ENCODE assay signal across 24 cellular contexts in the genomic region with DNA sequence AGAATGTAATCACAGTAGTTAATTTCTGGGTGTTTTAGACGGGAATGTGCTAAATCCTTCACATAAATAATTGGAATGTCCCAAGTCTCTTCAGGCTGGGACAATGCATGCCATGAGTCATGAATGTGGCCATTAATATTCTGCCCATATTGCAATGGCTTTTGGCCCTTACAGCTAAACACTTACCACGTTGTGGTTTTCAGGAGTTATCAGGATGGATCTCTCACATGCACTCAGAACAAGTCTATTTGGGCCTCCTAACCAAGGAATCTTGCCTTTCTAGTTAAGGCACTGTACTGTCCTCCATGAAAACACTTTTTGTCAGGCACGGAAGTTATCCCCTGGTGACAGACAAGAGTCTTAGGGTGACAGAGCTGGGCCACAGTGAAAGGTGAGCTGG. TPM values are rescaled to one million over a fixed set of nuclear protein-coding genes. Genes with fewer than 3 reads are reported as not detected.
DNase-seq lines count a peak whose midpoint lies in the region; ATAC-seq and TF ChIP-seq lines count a peak whose summit lies in the region.
"Had no signal": no experiment of that assay in that cellular context is flagged by ENCODE, and none has a peak within 500 bp of the region (broad histone marks: within the 10 kb centered on the region; RNA-seq: fewer than 3 reads in every experiment).

No MANE protein-coding gene starts in this region.

- H3K4me3 ChIP-seq in GM23248 (no peak overlapping the region), fibroblast of lung (replicated peaks in 1 of 4; ENCODE audit: control extremely low read depth in 1 of 4, insufficient read depth in 1 of 4, low read depth in 3 of 4, low read length in 4 of 4) (no peak overlapping the region), retinal pigment epithelial cell (ENCODE audit: low read length) (no peak overlapping the region)
- H3K4me3 ChIP-seq: Peyer's patch, right lobe of liver, thoracic aorta had no signal

- no peaks in the 10 kb centered on the region for H3K36me3 Mint-ChIP-seq in activated CD4-positive, alpha-beta T cell treated with anti-CD3 and anti-CD28 coated beads, Interleukin-2, amount 10 ng/mL, durations not matched to agents 24 days and 14 days (ENCODE audit: low read depth)

- no peak overlapping the region for H3K27ac ChIP-seq in GM23248
- no peak overlapping the region for H3K27ac ChIP-seq in fibroblast of lung (ENCODE audit: insufficient read depth, low read length)
- H3K27ac ChIP-seq: Peyer's patch, right lobe of liver, thoracic aorta, WERI-Rb-1 had no signal

- H3K4me1 ChIP-seq in GM23248 (ENCODE audit: insufficient read depth) (no peaks in the 10 kb centered on the region), fibroblast of lung (ENCODE audit: control insufficient read depth, extremely low read depth, insufficient read depth, low read length) (no peaks in the 10 kb centered on the region)
- H3K4me1 ChIP-seq: Peyer's patch, right lobe of liver had no signal

- peaks cover 7% of the 10 kb centered on the region for H3K9me3 Mint-ChIP-seq in activated CD4-positive, alpha-beta T cell treated with anti-CD3 and anti-CD28 coated beads, Interleukin-2, amount 10 ng/mL, durations not matched to agents 24 days and 14 days

- H3K4me2 ChIP-seq in GM23248 (ENCODE audit: unreplicated experiment) (no peak overlapping the region), fibroblast of lung (ENCODE audit: extremely low read depth, insufficient read depth, low read length) (no peak overlapping the region)

- H4K20me1 ChIP-seq in GM23248 (ENCODE audit: insufficient read depth) (no peaks in the 10 kb centered on the region), fibroblast of lung (ENCODE audit: control insufficient read depth, extremely low read depth, insufficient read depth, low read length) (no peaks in the 10 kb centered on the region)

- H3K9me3 ChIP-seq in GM23248 (ENCODE audit: low read depth) = no peaks in the 10 kb centered on the region
- H3K9me3 ChIP-seq in fibroblast of lung (ENCODE audit: control insufficient read depth, insufficient read depth, low read depth, low read length) = no peaks in the 10 kb centered on the region
- H3K9me3 ChIP-seq: Peyer's patch, right lobe of liver, thoracic aorta had no signal

- no peaks in the 10 kb centered on the region for H3K9me2 ChIP-seq in GM23248 (ENCODE audit: insufficient read depth)

- H3K9ac ChIP-seq in GM23248 (no peak overlapping the region), fibroblast of lung (ENCODE audit: insufficient read depth, low read length) (no peak overlapping the region)

- no peaks in the 10 kb centered on the region for H3K4me1 Mint-ChIP-seq in activated CD4-positive, alpha-beta T cell treated with anti-CD3 and anti-CD28 coated beads, Interleukin-2, amount 10 ng/mL, durations not matched to agents 24 days and 14 days
- H3K4me1 Mint-ChIP-seq: activated naive CD8-positive, alpha-beta T cell treated with anti-CD3 and anti-CD28 coated beads, Interleukin-2, amount 10 ng/mL, durations not matched to agents 7 days and 5 days; memory B cell; T-cell had no signal

- WGBS in GM23248 (ENCODE audit: low coverage in 1 of 2, low lambda C conversion rate in 2 of 2, missing lambda C conversion rate in 2 of 2), 2 experiments = 39 to 41% methylated on average over 3 of the region's 3 CpGs

- no peak overlapping the region for H3K4me3 Mint-ChIP-seq in activated CD4-positive, alpha-beta T cell treated with anti-CD3 and anti-CD28 coated beads, Interleukin-2, amount 10 ng/mL, durations not matched to agents 24 days and 14 days
- H3K4me3 Mint-ChIP-seq: activated CD8-positive, alpha-beta T cell treated with anti-CD3 and anti-CD28 coated beads, Interleukin-2, amount 10 ng/mL, durations not matched to agents 7 days and 5 days; activated naive CD8-positive, alpha-beta T cell treated with anti-CD3 and anti-CD28 coated beads, Interleukin-2, amount 10 ng/mL, durations not matched to agents 7 days and 5 days; activated T-cell treated with anti-CD3 and anti-CD28 coated beads, Interleukin-2, amount 50 U/mL, for 72 hours; memory B cell; T-cell had no signal

- no peak overlapping the region for H2AFZ ChIP-seq in GM23248
- H2AFZ ChIP-seq in fibroblast of lung (ENCODE audit: low read length) = no peak overlapping the region

- H3K79me2 ChIP-seq in GM23248 (ENCODE audit: insufficient read depth) = no peaks in the 10 kb centered on the region
- no peaks in the 10 kb centered on the region for H3K79me2 ChIP-seq in fibroblast of lung (ENCODE audit: control insufficient read depth, insufficient read depth, low read length)

- in situ Hi-C loops in GM23248 (cut with MboI) = no loop called here

- peaks cover under 1% of the 10 kb centered on the region for H3K27me3 Mint-ChIP-seq in activated CD4-positive, alpha-beta T cell treated with anti-CD3 and anti-CD28 coated beads, Interleukin-2, amount 10 ng/mL, durations not matched to agents 24 days and 14 days
- H3K27me3 Mint-ChIP-seq: activated naive CD8-positive, alpha-beta T cell treated with anti-CD3 and anti-CD28 coated beads, Interleukin-2, amount 10 ng/mL, durations not matched to agents 7 days and 5 days; memory B cell had no signal

- ATAC-seq in GM18517 (IDR thresholded peaks at IDR 0.05; ENCODE audit: unreplicated experiment) = no peak
- no peak for ATAC-seq in HG03097 (IDR thresholded peaks at IDR 0.05; ENCODE audit: low FRiP score, unreplicated experiment)
- ATAC-seq: activated CD8-positive, alpha-beta T cell treated with anti-CD3 and anti-CD28 coated beads, Interleukin-2, amount 10 ng/mL, durations not matched to agents 7 days and 5 days; activated T-cell treated with anti-CD3 and anti-CD28 coated beads, Interleukin-2, amount 50 U/mL, for 72 hours; right lobe of liver; T-cell had no signal

- TF ChIP-seq CTCF in fibroblast of lung (conservative IDR thresholded peaks at IDR 0.05 in 1 of 2, IDR thresholded peaks at IDR 0.05 in 1 of 2; ENCODE audit: low read depth in 1 of 2, low read length in 2 of 2) (no peak), retinal pigment epithelial cell (conservative IDR thresholded peaks at IDR 0.05; ENCODE audit: low read depth, low read length) (no peak)

- H3F3A ChIP-seq in GM23248 (ENCODE audit: insufficient read depth) = no peaks in the 10 kb centered on the region

- H3K36me3 ChIP-seq in GM23248 (ENCODE audit: low read depth) (no peaks in the 10 kb centered on the region), fibroblast of lung (ENCODE audit: control insufficient read depth, insufficient read depth, low read length) (no peaks in the 10 kb centered on the region)
- H3K36me3 ChIP-seq: Peyer's patch, right lobe of liver, thoracic aorta, WERI-Rb-1 had no signal

- H3K27me3 ChIP-seq in GM23248 (replicated peaks; ENCODE audit: insufficient read depth) = no peaks in the 10 kb centered on the region
- H3K27me3 ChIP-seq in fibroblast of lung (ENCODE audit: control insufficient read depth, insufficient read depth, low read length) = no peaks in the 10 kb centered on the region
- H3K27me3 ChIP-seq: Peyer's patch, right lobe of liver had no signal

- H3K27ac Mint-ChIP-seq in activated CD4-positive, alpha-beta T cell treated with anti-CD3 and anti-CD28 coated beads, Interleukin-2, amount 10 ng/mL, durations not matched to agents 24 days and 14 days = no peak overlapping the region
- H3K27ac Mint-ChIP-seq: activated CD8-positive, alpha-beta T cell treated with anti-CD3 and anti-CD28 coated beads, Interleukin-2, amount 10 ng/mL, durations not matched to agents 7 days and 5 days; activated naive CD8-positive, alpha-beta T cell treated with anti-CD3 and anti-CD28 coated beads, Interleukin-2, amount 10 ng/mL, durations not matched to agents 7 days and 5 days; activated T-cell treated with anti-CD3 and anti-CD28 coated beads, Interleukin-2, amount 50 U/mL, for 72 hours; memory B cell; T-cell had no signal

- DNase-seq in GM23248 = peak; percentile 53
- DNase-seq in RPMI7951 (ENCODE audit: low read depth) = peak; percentile 42
- DNase-seq in fibroblast of lung (ENCODE audit: low read depth in 2 of 2) = peak; percentile 25 to 70
- DNase-seq in retinal pigment epithelial cell (ENCODE audit: low read depth) = peak; percentile 55
- no peak for DNase-seq in activated CD4-positive, alpha-beta T cell treated with anti-CD3 and anti-CD28 coated beads, Interleukin-2, amount 10 ng/mL, durations not matched to agents 24 days and 14 days
- no peak for DNase-seq in dedifferentiated amniotic fluid mesenchymal stem cell (ENCODE audit: extremely low spot score)
- DNase-seq: activated CD8-positive, alpha-beta T cell treated with anti-CD3 and anti-CD28 coated beads, Interleukin-2, amount 10 ng/mL, durations not matched to agents 7 days and 5 days; activated naive CD8-positive, alpha-beta T cell treated with anti-CD3 and anti-CD28 coated beads, Interleukin-2, amount 10 ng/mL, durations not matched to agents 7 days and 5 days; activated T-cell treated with anti-CD3 and anti-CD28 coated beads, Interleukin-2, amount 50 U/mL, for 72 hours; AML-193; GF-D8; glutamatergic neuron; NCI-H2081 treated with DMSO at 0.1 percent for 48 hours; Peyer's patch; right lobe of liver; stimulated activated CD4-positive, alpha-beta T cell treated with anti-CD3 and anti-CD28 coated beads, Interleukin-4, amount 100 ng/mL, for 1 hour; stimulated activated CD8-positive, alpha-beta memory T cell treated with anti-CD3 and anti-CD28 coated beads, Interleukin-4, amount 100 ng/mL, for 48 hours; T-cell; WERI-Rb-1 had no signal

- intact Hi-C loops in activated CD4-positive, alpha-beta T cell treated with anti-CD3 and anti-CD28 coated beads, Interleukin-2, amount 10 ng/mL, durations not matched to agents 24 days and 14 days (cut with micrococcal nuclease) = no loop called here

RNA-seq across cellular contexts. Expression of a gene that starts 32.7 kb away (rescaled TPM):
- total RNA-seq in GM23248 (2014; rRNA removed; shearing (Covaris generic)) = not detected in 2 replicates
- not detected in 2 replicates for polyA plus RNA-seq in GM23248 (2016; fragmentation: Nextera tagmentation; extraction: Ambion mirVana)
- total RNA-seq in RPMI7951 (2014; rRNA removed; shearing (Covaris generic)) = not detected in 2 replicates
- 0.26 TPM in 1 of 2 replicates, not detected in the other for total RNA-seq in fibroblast of lung
- not detected in 2 replicates for polyA plus RNA-seq in fibroblast of lung
- not detected in 2 replicates for polyA plus RNA-seq in fibroblast of lung (2012)
- polyA minus RNA-seq in fibroblast of lung (ENCODE audit: low replicate concordance) = not detected in 2 replicates
- total RNA-seq in activated CD4-positive, alpha-beta T cell treated with anti-CD3 and anti-CD28 coated beads, Interleukin-2, amount 10 ng/mL, durations not matched to agents 24 days and 14 days = not detected in 2 replicates
- total RNA-seq: activated CD8-positive, alpha-beta T cell treated with anti-CD3 and anti-CD28 coated beads, Interleukin-2, amount 10 ng/mL, durations not matched to agents 7 days and 5 days; activated naive CD8-positive, alpha-beta T cell treated with anti-CD3 and anti-CD28 coated beads, Interleukin-2, amount 10 ng/mL, durations not matched to agents 7 days and 5 days; cerebellum; Peyer's patch; right lobe of liver; T-cell; thoracic aorta had no signal

RNA-seq across cellular contexts. Expression of a gene that starts 54.3 kb away (rescaled TPM):
- total RNA-seq in GM23248 (2014; rRNA removed; shearing (Covaris generic)) = not detected in 2 replicates
- polyA plus RNA-seq in GM23248 (2016; fragmentation: Nextera tagmentation; extraction: Ambion mirVana) (0.39 TPM in 1 of 2 replicates, not detected in the other), fibroblast of lung (not detected in 2 replicates)
- total RNA-seq in RPMI7951 (2014; rRNA removed; shearing (Covaris generic)) = not detected in 2 replicates
- not detected in 2 replicates for total RNA-seq in fibroblast of lung
- not detected in 2 replicates for polyA plus RNA-seq in fibroblast of lung (2012)
- not detected in 2 replicates for polyA minus RNA-seq in fibroblast of lung (ENCODE audit: low replicate concordance)
- not detected in 2 replicates for total RNA-seq in activated CD4-positive, alpha-beta T cell treated with anti-CD3 and anti-CD28 coated beads, Interleukin-2, amount 10 ng/mL, durations not matched to agents 24 days and 14 days
- total RNA-seq: activated CD8-positive, alpha-beta T cell treated with anti-CD3 and anti-CD28 coated beads, Interleukin-2, amount 10 ng/mL, durations not matched to agents 7 days and 5 days; activated naive CD8-positive, alpha-beta T cell treated with anti-CD3 and anti-CD28 coated beads, Interleukin-2, amount 10 ng/mL, durations not matched to agents 7 days and 5 days; activated T-cell treated with anti-CD3 and anti-CD28 coated beads, Interleukin-2, amount 50 U/mL, for 72 hours; T-cell had no signal

Comparison
In these comparisons a context has a peak if more than half of its experiments do, and no peak if none do; other contexts are left out.
1. DNase-seq: peak in GM23248 (single experiment), RPMI7951 (single experiment), fibroblast of lung (2 of 2) and retinal pigment epithelial cell (single experiment); none in activated CD4-positive, alpha-beta T cell treated with anti-CD3 and anti-CD28 coated beads, Interleukin-2, amount 10 ng/mL, durations not matched to agents 24 days and 14 days (single experiment) and dedifferentiated amniotic fluid mesenchymal stem cell (single experiment).